In the genomic region with DNA sequence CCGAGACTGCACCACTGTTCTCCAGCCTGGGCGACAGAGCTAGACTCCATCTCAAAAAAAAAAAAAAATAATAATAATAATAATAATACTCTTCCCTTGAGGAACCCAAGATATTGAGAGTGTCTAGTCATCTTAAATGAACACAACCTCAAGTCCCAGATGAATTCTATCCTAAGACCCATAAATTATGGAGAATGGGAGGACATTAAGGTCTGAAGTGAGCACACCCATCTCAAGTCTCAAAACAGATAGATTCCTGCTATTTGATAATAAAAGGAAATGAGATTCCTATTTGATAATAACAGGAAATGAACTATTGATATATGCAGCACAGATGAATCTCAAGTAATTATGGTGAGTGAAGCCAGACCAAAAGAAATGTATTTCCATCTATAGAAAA, we compare ENCODE assay signal across 2 cellular contexts.
TF ChIP-seq lines count a peak whose summit lies in the region.

No MANE protein-coding gene starts in this region.

TF ChIP-seq in IMR-90, 13 proteins besides CTCF, POLR2A, EP300 and RAD21:
- TF ChIP-seq SMC3 (IDR thresholded peaks at IDR 0.05; ENCODE audit: low read depth, low read length), result no peak
- TF ChIP-seq, protein P1, sequence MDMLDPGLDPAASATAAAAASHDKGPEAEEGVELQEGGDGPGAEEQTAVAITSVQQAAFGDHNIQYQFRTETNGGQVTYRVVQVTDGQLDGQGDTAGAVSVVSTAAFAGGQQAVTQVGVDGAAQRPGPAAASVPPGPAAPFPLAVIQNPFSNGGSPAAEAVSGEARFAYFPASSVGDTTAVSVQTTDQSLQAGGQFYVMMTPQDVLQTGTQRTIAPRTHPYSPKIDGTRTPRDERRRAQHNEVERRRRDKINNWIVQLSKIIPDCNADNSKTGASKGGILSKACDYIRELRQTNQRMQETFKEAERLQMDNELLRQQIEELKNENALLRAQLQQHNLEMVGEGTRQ (IDR thresholded peaks at IDR 0.05; ENCODE audit: low read depth, low read length), result no peak
- no peak for TF ChIP-seq RCOR1 (IDR thresholded peaks at IDR 0.05; ENCODE audit: insufficient replicate concordance, low read length)
- TF ChIP-seq MXI1 (IDR thresholded peaks at IDR 0.05; ENCODE audit: borderline replicate concordance, low read depth, low read length), result no peak
- TF ChIP-seq CEBPB (IDR thresholded peaks at IDR 0.05; ENCODE audit: low read depth, low read length), result no peak
- TF ChIP-seq RFX5 (IDR thresholded peaks at IDR 0.05; ENCODE audit: low read depth, low read length), result no peak
- TF ChIP-seq MAFK (IDR thresholded peaks at IDR 0.05; ENCODE audit: low read depth, low read length), result no peak
- no peak for TF ChIP-seq CHD1 (IDR thresholded peaks at IDR 0.05; ENCODE audit: low read depth, low read length)
- TF ChIP-seq BHLHE40 (IDR thresholded peaks at IDR 0.05; ENCODE audit: low read depth, low read length), result no peak
- TF ChIP-seq FOS (IDR thresholded peaks at IDR 0.05; ENCODE audit: low read depth, low read length), result no peak
- TF ChIP-seq, protein P2, sequence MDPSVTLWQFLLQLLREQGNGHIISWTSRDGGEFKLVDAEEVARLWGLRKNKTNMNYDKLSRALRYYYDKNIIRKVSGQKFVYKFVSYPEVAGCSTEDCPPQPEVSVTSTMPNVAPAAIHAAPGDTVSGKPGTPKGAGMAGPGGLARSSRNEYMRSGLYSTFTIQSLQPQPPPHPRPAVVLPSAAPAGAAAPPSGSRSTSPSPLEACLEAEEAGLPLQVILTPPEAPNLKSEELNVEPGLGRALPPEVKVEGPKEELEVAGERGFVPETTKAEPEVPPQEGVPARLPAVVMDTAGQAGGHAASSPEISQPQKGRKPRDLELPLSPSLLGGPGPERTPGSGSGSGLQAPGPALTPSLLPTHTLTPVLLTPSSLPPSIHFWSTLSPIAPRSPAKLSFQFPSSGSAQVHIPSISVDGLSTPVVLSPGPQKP (IDR thresholded peaks at IDR 0.05; ENCODE audit: borderline replicate concordance, low read depth, low read length), result no peak
- TF ChIP-seq MAZ (IDR thresholded peaks at IDR 0.05; ENCODE audit: borderline replicate concordance, low read depth, low read length), result no peak
- no peak for TF ChIP-seq NFE2L2 (IDR thresholded peaks at IDR 0.05; ENCODE audit: low read depth, low read length)

TF ChIP-seq in GM12878, 131 proteins besides CTCF, POLR2A, EP300 and RAD21:
- TF ChIP-seq JUND (IDR thresholded peaks at IDR 0.05; ENCODE audit: low read depth, low read length) (no peak), NBN (IDR thresholded peaks at IDR 0.05) (no peak), HDGF (IDR thresholded peaks at IDR 0.05) (no peak), ASH2L (IDR thresholded peaks at IDR 0.05; ENCODE audit: borderline replicate concordance, low read depth) (no peak), NFYA (IDR thresholded peaks at IDR 0.05; ENCODE audit: borderline replicate concordance, low read depth, low read length) (no peak), STAT3 (IDR thresholded peaks at IDR 0.05; ENCODE audit: low read depth, low read length) (no peak), GABPA (IDR thresholded peaks at IDR 0.05; ENCODE audit: low read depth) (no peak), CREB1 (IDR thresholded peaks at IDR 0.05; ENCODE audit: low read depth) (no peak), GATAD2B (conservative IDR thresholded peaks at IDR 0.05; ENCODE audit: low read depth) (no peak), CBX5 (IDR thresholded peaks at IDR 0.05; ENCODE audit: low read depth) (no peak), YBX1 (IDR thresholded peaks at IDR 0.05) (no peak), FOXM1 (IDR thresholded peaks at IDR 0.05; ENCODE audit: low read depth, low read length) (no peak), SMAD1 (IDR thresholded peaks at IDR 0.05; ENCODE audit: low read depth, partially characterized antibody) (no peak)
- TF ChIP-seq, protein P3, sequence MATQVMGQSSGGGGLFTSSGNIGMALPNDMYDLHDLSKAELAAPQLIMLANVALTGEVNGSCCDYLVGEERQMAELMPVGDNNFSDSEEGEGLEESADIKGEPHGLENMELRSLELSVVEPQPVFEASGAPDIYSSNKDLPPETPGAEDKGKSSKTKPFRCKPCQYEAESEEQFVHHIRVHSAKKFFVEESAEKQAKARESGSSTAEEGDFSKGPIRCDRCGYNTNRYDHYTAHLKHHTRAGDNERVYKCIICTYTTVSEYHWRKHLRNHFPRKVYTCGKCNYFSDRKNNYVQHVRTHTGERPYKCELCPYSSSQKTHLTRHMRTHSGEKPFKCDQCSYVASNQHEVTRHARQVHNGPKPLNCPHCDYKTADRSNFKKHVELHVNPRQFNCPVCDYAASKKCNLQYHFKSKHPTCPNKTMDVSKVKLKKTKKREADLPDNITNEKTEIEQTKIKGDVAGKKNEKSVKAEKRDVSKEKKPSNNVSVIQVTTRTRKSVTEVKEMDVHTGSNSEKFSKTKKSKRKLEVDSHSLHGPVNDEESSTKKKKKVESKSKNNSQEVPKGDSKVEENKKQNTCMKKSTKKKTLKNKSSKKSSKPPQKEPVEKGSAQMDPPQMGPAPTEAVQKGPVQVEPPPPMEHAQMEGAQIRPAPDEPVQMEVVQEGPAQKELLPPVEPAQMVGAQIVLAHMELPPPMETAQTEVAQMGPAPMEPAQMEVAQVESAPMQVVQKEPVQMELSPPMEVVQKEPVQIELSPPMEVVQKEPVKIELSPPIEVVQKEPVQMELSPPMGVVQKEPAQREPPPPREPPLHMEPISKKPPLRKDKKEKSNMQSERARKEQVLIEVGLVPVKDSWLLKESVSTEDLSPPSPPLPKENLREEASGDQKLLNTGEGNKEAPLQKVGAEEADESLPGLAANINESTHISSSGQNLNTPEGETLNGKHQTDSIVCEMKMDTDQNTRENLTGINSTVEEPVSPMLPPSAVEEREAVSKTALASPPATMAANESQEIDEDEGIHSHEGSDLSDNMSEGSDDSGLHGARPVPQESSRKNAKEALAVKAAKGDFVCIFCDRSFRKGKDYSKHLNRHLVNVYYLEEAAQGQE (IDR thresholded peaks at IDR 0.05; ENCODE audit: low read depth, low read length), result no peak
- TF ChIP-seq, protein P4, sequence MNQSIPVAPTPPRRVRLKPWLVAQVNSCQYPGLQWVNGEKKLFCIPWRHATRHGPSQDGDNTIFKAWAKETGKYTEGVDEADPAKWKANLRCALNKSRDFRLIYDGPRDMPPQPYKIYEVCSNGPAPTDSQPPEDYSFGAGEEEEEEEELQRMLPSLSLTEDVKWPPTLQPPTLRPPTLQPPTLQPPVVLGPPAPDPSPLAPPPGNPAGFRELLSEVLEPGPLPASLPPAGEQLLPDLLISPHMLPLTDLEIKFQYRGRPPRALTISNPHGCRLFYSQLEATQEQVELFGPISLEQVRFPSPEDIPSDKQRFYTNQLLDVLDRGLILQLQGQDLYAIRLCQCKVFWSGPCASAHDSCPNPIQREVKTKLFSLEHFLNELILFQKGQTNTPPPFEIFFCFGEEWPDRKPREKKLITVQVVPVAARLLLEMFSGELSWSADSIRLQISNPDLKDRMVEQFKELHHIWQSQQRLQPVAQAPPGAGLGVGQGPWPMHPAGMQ (IDR thresholded peaks at IDR 0.05; ENCODE audit: borderline replicate concordance), result no peak
